ENCODE assay signal across 19 cellular contexts in the genomic region with DNA sequence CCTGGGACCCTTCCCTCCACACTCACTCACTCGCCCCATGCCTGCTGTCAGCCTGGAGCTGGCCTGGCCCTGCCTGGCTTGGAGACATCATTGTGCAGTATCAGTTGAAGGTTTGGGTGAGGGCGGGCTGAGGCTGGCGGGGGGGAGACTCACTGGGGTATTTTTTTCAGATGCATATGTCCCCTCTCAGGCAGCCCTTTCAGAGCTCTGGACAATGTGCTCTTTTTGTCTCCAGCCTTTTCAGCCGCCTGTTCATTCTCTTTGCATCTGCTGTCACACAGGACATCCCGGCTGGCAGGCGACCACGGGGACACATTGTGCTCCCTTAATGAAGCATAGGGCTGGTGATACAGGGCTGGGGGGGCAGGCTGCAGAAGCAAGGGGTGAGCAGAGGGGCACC.
"Had no signal": no experiment of that assay in that cellular context is flagged by ENCODE, and none has a peak within 500 bp of the region (broad histone marks: within the 10 kb centered on the region; RNA-seq: fewer than 3 reads in every experiment).

No MANE protein-coding gene starts in this region.

- H3K4me1 ChIP-seq: colonic mucosa, lower lobe of right lung, vagina had no signal

- H3K9me3 ChIP-seq: colonic mucosa, lower lobe of right lung, transverse colon, vagina had no signal

- H3K4me3 ChIP-seq: colonic mucosa, lower lobe of right lung, transverse colon, vagina had no signal

- H3K4me3 Mint-ChIP-seq: activated B cell treated with CpG ODN at 0.5 μM for 24 hours; activated CD8-positive, alpha-beta T cell treated with anti-CD3 and anti-CD28 coated beads, Interleukin-2, amount 10 ng/mL, durations not matched to agents 7 days and 5 days; activated T-cell treated with anti-CD3 and anti-CD28 coated beads, Interleukin-2, amount 50 U/mL, for 4 hours; central memory CD8-positive, alpha-beta T cell had no signal

- H3K27ac Mint-ChIP-seq: activated B cell treated with CpG ODN at 0.5 μM for 24 hours; activated CD8-positive, alpha-beta T cell treated with anti-CD3 and anti-CD28 coated beads, Interleukin-2, amount 10 ng/mL, durations not matched to agents 7 days and 5 days had no signal

- H3K27me3 ChIP-seq: colonic mucosa, vagina had no signal

- H3K36me3 ChIP-seq: colonic mucosa, lower lobe of right lung, transverse colon, vagina had no signal

- DNase-seq: activated B cell treated with CpG ODN at 0.5 μM for 24 hours; activated CD4-positive, alpha-beta T cell treated with anti-CD3 and anti-CD28 coated beads for 4 hours; activated CD8-positive, alpha-beta memory T cell treated with anti-CD3 and anti-CD28 coated beads, Interleukin-2, amount 50 U/mL, for 4 hours; activated CD8-positive, alpha-beta T cell treated with anti-CD3 and anti-CD28 coated beads, Interleukin-2, amount 10 ng/mL, durations not matched to agents 7 days and 5 days; activated effector memory CD4-positive, alpha-beta T cell treated with anti-CD3 and anti-CD28 coated beads, Interleukin-2, amount 50 U/mL, for 16 hours; activated naive CD4-positive, alpha-beta T cell treated with anti-CD3 and anti-CD28 coated beads, Interleukin-2, amount 50 U/mL, for 16 hours; activated T-cell treated with anti-CD3 and anti-CD28 coated beads, Interleukin-2, amount 50 U/mL, for 4 hours; aorta; colonic mucosa; erythroblast; foreskin melanocyte; lower lobe of right lung; stimulated activated CD4-positive, alpha-beta T cell treated with anti-CD3 and anti-CD28 coated beads, Interleukin-12 subunit alpha, Interleukin-12 subunit beta, amount 100 ng/mL, for 4 hours; stimulated activated CD4-positive, alpha-beta T cell treated with anti-CD3 and anti-CD28 coated beads, Interleukin-2, amount 100 ng/mL, for 24 hours; stimulated activated naive CD4-positive, alpha-beta T cell treated with Interleukin-2 at 50 U/mL for 16 hours; transverse colon had no signal

- H3K27ac ChIP-seq: colonic mucosa, lower lobe of right lung, transverse colon, vagina had no signal

- ATAC-seq: activated CD8-positive, alpha-beta T cell treated with anti-CD3 and anti-CD28 coated beads, Interleukin-2, amount 10 ng/mL, durations not matched to agents 7 days and 5 days; activated T-cell treated with anti-CD3 and anti-CD28 coated beads, Interleukin-2, amount 50 U/mL, for 4 hours; sciatic nerve had no signal

- H3K9me3 Mint-ChIP-seq: activated B cell treated with CpG ODN at 0.5 μM for 24 hours; activated T-cell treated with anti-CD3 and anti-CD28 coated beads, Interleukin-2, amount 50 U/mL, for 4 hours; central memory CD8-positive, alpha-beta T cell had no signal
